Comparison of ENCODE assay signal across 27 cellular contexts in genomic region chr1:229920683-229921082, GRCh38.
"Had no signal": no experiment of that assay in that cellular context is flagged by ENCODE, and none has a peak within 500 bp of the region (broad histone marks: within the 10 kb centered on the region; RNA-seq: fewer than 3 reads in every experiment).

No MANE protein-coding gene starts in this region.

- H3K4me1 ChIP-seq: left ventricle myocardium inferior, neural progenitor cell, right atrium auricular region, stomach, testis, thyroid gland, uterus had no signal

- H3K27ac Mint-ChIP-seq: immature natural killer cell; mesothelial cell of epicardium; natural killer cell; nephron progenitor cell; progenitor cell of endocrine pancreas; stimulated activated naive B cell treated with anti-CD40 and anti-IgM and Interleukin-4, amounts not matched to agents 10 μg/mL and 1 μg/mL and 100 μg/mL, for 72 hours had no signal

- H3K4me2 ChIP-seq: neural progenitor cell had no signal

- H3K4me3 ChIP-seq: left ventricle myocardium inferior, lung, neural progenitor cell, ovary, right atrium auricular region, skin epidermis, stomach, testis, thyroid gland, uterus had no signal

- H3K4me3 Mint-ChIP-seq: immature natural killer cell; mesothelial cell of epicardium; naive B cell; natural killer cell; nephron progenitor cell; neural progenitor cell; stimulated activated naive B cell treated with anti-CD40 and anti-IgM and Interleukin-4, amounts not matched to agents 10 μg/mL and 1 μg/mL and 100 μg/mL, for 72 hours had no signal

- H2AFZ ChIP-seq: neural progenitor cell had no signal

- H3K27ac ChIP-seq: left ventricle myocardium inferior, neural progenitor cell, ovary, right atrium auricular region, skin epidermis, stomach, testis, thyroid gland, uterus had no signal

- DNase-seq: hypothalamus; immature natural killer cell; islet precursor cell; left ventricle myocardium inferior; mesendoderm; naive B cell; natural killer cell; nephron progenitor cell; ovary; stimulated activated CD4-positive, alpha-beta T cell treated with anti-CD3 and anti-CD28 coated beads, Interleukin-12 subunit alpha, Interleukin-12 subunit beta, amount 100 ng/mL, for 4 hours; stimulated activated CD4-positive, alpha-beta T cell treated with anti-CD3 and anti-CD28 coated beads, Interleukin-15, amount 100 ng/mL, for 24 hours; stimulated activated CD4-positive, alpha-beta T cell treated with anti-CD3 and anti-CD28 coated beads, Interleukin-2, amount 100 ng/mL, for 24 hours; stimulated activated CD4-positive, alpha-beta T cell treated with anti-CD3 and anti-CD28 coated beads, Interleukin-4, amount 100 ng/mL, for 1 hour; stimulated activated naive B cell treated with anti-CD40 and anti-IgM and Interleukin-4, amounts not matched to agents 10 μg/mL and 1 μg/mL and 100 μg/mL, for 72 hours; stimulated activated naive CD8-positive, alpha-beta T cell treated with anti-CD3 and anti-CD28 coated beads, Interleukin-15, Interleukin-2, amounts not matched to agents 100 U/mL and 50 U/mL, for 24 hours; stomach; testis; thyroid gland; trophoblast cell; uterus had no signal

- H3K27me3 ChIP-seq: neural progenitor cell, ovary, right atrium auricular region, stomach, testis, thyroid gland, uterus had no signal

- ATAC-seq: natural killer cell; sciatic nerve; stimulated activated naive B cell treated with anti-CD40 and anti-IgM and Interleukin-4, amounts not matched to agents 10 μg/mL and 1 μg/mL and 100 μg/mL, for 72 hours; stimulated activated naive CD8-positive, alpha-beta T cell treated with anti-CD3 and anti-CD28 coated beads, Interleukin-15, Interleukin-2, amounts not matched to agents 100 U/mL and 50 U/mL, for 24 hours had no signal

- H3K27me3 Mint-ChIP-seq: stimulated activated naive B cell treated with anti-CD40 and anti-IgM and Interleukin-4, amounts not matched to agents 10 μg/mL and 1 μg/mL and 100 μg/mL, for 72 hours had no signal

- H3K36me3 Mint-ChIP-seq: immature natural killer cell; mesothelial cell of epicardium; naive B cell; natural killer cell; neural progenitor cell; stimulated activated naive B cell treated with anti-CD40 and anti-IgM and Interleukin-4, amounts not matched to agents 10 μg/mL and 1 μg/mL and 100 μg/mL, for 72 hours had no signal

- H3K9ac ChIP-seq: neural progenitor cell had no signal

- H3K9me3 ChIP-seq: left ventricle myocardium inferior, ovary, right atrium auricular region, stomach, testis, thyroid gland, uterus had no signal

- H3K36me3 ChIP-seq: left ventricle myocardium inferior, neural progenitor cell, ovary, right atrium auricular region, stomach, thyroid gland, uterus had no signal

- H3K4me1 Mint-ChIP-seq: immature natural killer cell; mesothelial cell of epicardium; naive B cell; natural killer cell; stimulated activated naive B cell treated with anti-CD40 and anti-IgM and Interleukin-4, amounts not matched to agents 10 μg/mL and 1 μg/mL and 100 μg/mL, for 72 hours had no signal

- H3K9me3 Mint-ChIP-seq: immature natural killer cell; mesothelial cell of epicardium; naive B cell; natural killer cell; nephron progenitor cell; neural progenitor cell; stimulated activated naive B cell treated with anti-CD40 and anti-IgM and Interleukin-4, amounts not matched to agents 10 μg/mL and 1 μg/mL and 100 μg/mL, for 72 hours had no signal
